ENCODE assay signal across 21 cellular contexts in the genomic region with DNA sequence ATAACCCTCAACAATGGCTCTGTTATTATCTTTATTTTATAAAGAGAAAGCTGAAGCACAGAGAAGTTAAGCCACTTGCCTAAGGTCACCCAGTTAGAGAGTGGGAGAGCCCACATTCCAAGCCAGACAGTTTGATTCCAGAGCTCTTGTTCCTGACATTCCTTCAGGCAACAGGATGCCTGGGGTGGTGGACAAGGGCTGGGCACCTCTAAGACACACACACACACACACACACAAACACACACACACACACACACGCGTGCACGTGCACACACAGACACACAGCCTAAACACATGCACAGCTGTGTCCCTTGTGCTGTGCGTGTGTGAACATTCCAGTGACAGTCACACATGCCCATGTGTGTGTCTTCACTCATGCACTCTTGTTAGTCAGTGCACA. TPM values are rescaled to one million over a fixed set of nuclear protein-coding genes. Genes with fewer than 3 reads are reported as not detected.
A peak's percentile ranks its signal among the peaks of the same experiment; 100 is the strongest.
DNase-seq lines count a peak whose midpoint lies in the region; ATAC-seq and TF ChIP-seq lines count a peak whose summit lies in the region.
"Had no signal": no experiment of that assay in that cellular context is flagged by ENCODE, and none has a peak within 500 bp of the region (broad histone marks: within the 10 kb centered on the region; RNA-seq: fewer than 3 reads in every experiment).

No MANE protein-coding gene starts in this region.

- H3K9ac ChIP-seq in H9 (ENCODE audit: extremely low read depth, insufficient read length, low read length) = no peak overlapping the region

- H2AFZ ChIP-seq in H9 (ENCODE audit: low read length) = no peak overlapping the region

- ATAC-seq in WTC11 = peak; percentile 4; the same call in 1 of the 2 replicates
- ATAC-seq in GM19324 (IDR thresholded peaks at IDR 0.05; ENCODE audit: low FRiP score, unreplicated experiment) = no peak
- ATAC-seq: HCT116 had no signal

- peaks cover 3% of the 10 kb centered on the region; the same call in 1 of the 2 replicates for H3K4me1 ChIP-seq in H9 (ENCODE audit: insufficient read depth, low read length)

- H2BK12ac ChIP-seq in H9 (ENCODE audit: insufficient read length, low read depth, low read length) = no peak overlapping the region

- no peak overlapping the region for H4K91ac ChIP-seq in H9 (ENCODE audit: insufficient read length, low read depth, low read length)

- H3K4me2 ChIP-seq in H9 (ENCODE audit: insufficient read depth, insufficient read length, low read length) = peak overlapping the region; percentile 69

- H3K27me3 Mint-ChIP-seq in H9 (ENCODE audit: low read depth) = peaks cover 49% of the 10 kb centered on the region
- peaks cover 20% of the 10 kb centered on the region for H3K27me3 Mint-ChIP-seq in WTC11 (ENCODE audit: low read depth)

- CTCF ChIA-PET in WTC11 (lab: Charles Lee) = interaction anchor here (1.0 to 5.2 kb wide), 10 partner anchors 12 to 197 kb away, joined by 3 to 54 read pairs (median 8); no protein-coding TSS in a partner anchor

- H3K4me1 Mint-ChIP-seq in H9 (peaks cover 29 to 53% of the 10 kb centered on the region in 2 experiments), WTC11 (peaks cover 38% of the 10 kb centered on the region)

- H4K5ac ChIP-seq in H9 (ENCODE audit: insufficient read length, low read depth, low read length) = no peak overlapping the region

- H3K9me3 Mint-ChIP-seq in H9 = no peaks in the 10 kb centered on the region
- no peaks in the 10 kb centered on the region for H3K9me3 Mint-ChIP-seq in WTC11

- no peak overlapping the region for H2BK5ac ChIP-seq in H9 (ENCODE audit: insufficient read length, low read length)

- H3K4ac ChIP-seq in H9 (ENCODE audit: low read depth, low read length) = no peak overlapping the region

- no peak overlapping the region for H3K18ac ChIP-seq in H9 (ENCODE audit: insufficient read length, low read depth, low read length)

- no peak for DNase-seq in H9
- no peak for DNase-seq in WTC11 (ENCODE audit: low spot score)
- peak; percentile 72 for DNase-seq in islet precursor cell
- peak; percentile 14 for DNase-seq in posterior vena cava (ENCODE audit: low spot score)
- no peak for DNase-seq in NCI-H2081 (lab: John Stamatoyannopoulos, UW)
- no peak for DNase-seq in HK-2 (ENCODE audit: unreplicated experiment)
- DNase-seq in effector CD8-positive, alpha-beta T cell (lab: John Stamatoyannopoulos, UW) = no peak
- DNase-seq: CD4-positive, CD25-positive, alpha-beta regulatory T cell; COR-L47; DMS79 treated with DMSO at 0.1 percent for 48 hours; Kasumi-1; NCI-H1694; NCI-H2081 treated with DMSO at 0.1 percent for 48 hours; NCI-H524 treated with DMSO at 0.1 percent for 48 hours; NCI-H82; OCI-M1 had no signal

- no peak overlapping the region for H3K27ac ChIP-seq in H9 (ENCODE audit: insufficient read length, low read depth, low read length)

- H3K56ac ChIP-seq in H9 (ENCODE audit: insufficient read length, low read depth, low read length) = no peak overlapping the region

- no peaks in the 10 kb centered on the region for H3K79me2 ChIP-seq in H9 (ENCODE audit: insufficient read depth, low read length)

- no peak for TF ChIP-seq CTCF in H9 (conservative IDR thresholded peaks at IDR 0.05)
- no peak for TF ChIP-seq CTCF in WTC11 (IDR thresholded peaks at IDR 0.05)

- no CpG with 5 or more reads among the region's 4 CpGs for WGBS in H9 (ENCODE audit: extremely low coverage, insufficient read length, low lambda C conversion rate)

- intact Hi-C loops in posterior vena cava (cut with DNase I) = loop anchor here (5.0 to 10.0 kb wide), 4 partner anchors 144 to 194 kb away; no protein-coding TSS in a partner anchor

- no peak overlapping the region for H2BK20ac ChIP-seq in H9 (ENCODE audit: low read depth, low read length, poor library complexity, severe bottlenecking)

- no peak overlapping the region for H2BK15ac ChIP-seq in H9 (ENCODE audit: low read depth, low read length)

- no peak overlapping the region for H3K14ac ChIP-seq in H9 (ENCODE audit: insufficient read depth, low read length)

- H3T11ph ChIP-seq in H9 (ENCODE audit: low read length) = no peak overlapping the region

- no peaks in the 10 kb centered on the region; the same call in 1 of the 2 replicates for H3K27me3 ChIP-seq in H9 (ENCODE audit: insufficient read depth, low read length)

- H3K23me2 ChIP-seq in H9 (ENCODE audit: insufficient read length, low read depth, low read length, poor library complexity, severe bottlenecking) = peaks cover 4% of the 10 kb centered on the region

- H3K79me1 ChIP-seq in H9 (ENCODE audit: insufficient read depth, low read depth, low read length, poor library complexity, severe bottlenecking) = no peaks in the 10 kb centered on the region

- H4K20me1 ChIP-seq in H9 (ENCODE audit: control insufficient read depth, insufficient read depth, insufficient read length) = no peaks in the 10 kb centered on the region

- H3K23ac ChIP-seq in H9 (ENCODE audit: insufficient read length, low read depth, low read length) = no peak overlapping the region

- POLR2A ChIA-PET in WTC11 (lab: Charles Lee) = no interaction called here

- no peak overlapping the region for H2AK5ac ChIP-seq in H9 (ENCODE audit: insufficient read length, low read length)

- no peak overlapping the region for H4K8ac ChIP-seq in H9 (replicated peaks; ENCODE audit: insufficient read length, low read depth, low read length)

- no peak overlapping the region for H3K27ac Mint-ChIP-seq in H9
- H3K27ac Mint-ChIP-seq in WTC11 = no peak overlapping the region
- H3K27ac Mint-ChIP-seq: CD4-positive, CD25-positive, alpha-beta regulatory T cell had no signal

- H3K4me3 Mint-ChIP-seq in H9 (no peak overlapping the region), WTC11 (peak overlapping the region; percentile 60)
- H3K4me3 Mint-ChIP-seq: CD4-positive, CD25-positive, alpha-beta regulatory T cell had no signal

- H3K36me3 Mint-ChIP-seq in H9 (ENCODE audit: insufficient read depth in 1 of 3, low read depth in 3 of 3) (no peaks in the 10 kb centered on the region), WTC11 (no peaks in the 10 kb centered on the region)
- H3K36me3 Mint-ChIP-seq: CD4-positive, CD25-positive, alpha-beta regulatory T cell had no signal

- no peak overlapping the region for H2BK120ac ChIP-seq in H9 (ENCODE audit: low read depth, low read length, poor library complexity, severe bottlenecking)

- no peaks in the 10 kb centered on the region for H3K9me3 ChIP-seq in H9 (ENCODE audit: control insufficient read depth, low read depth, low read length)

TF ChIP-seq in WTC11, 78 proteins besides CTCF, POLR2A, EP300 and RAD21 (continues in another document):
- TF ChIP-seq TCF7 (CRISPR knock-in tag; IDR thresholded peaks at IDR 0.05; ENCODE audit: low read depth) (no peak), CREM (CRISPR knock-in tag; IDR thresholded peaks at IDR 0.05) (no peak), PRRX2 (CRISPR knock-in tag; IDR thresholded peaks at IDR 0.05) (no peak), ZBTB21 (CRISPR knock-in tag; IDR thresholded peaks at IDR 0.05; ENCODE audit: borderline replicate concordance) (no peak), KAT7 (CRISPR knock-in tag; IDR thresholded peaks at IDR 0.05; ENCODE audit: borderline replicate concordance) (no peak)
- TF ChIP-seq, protein P1, sequence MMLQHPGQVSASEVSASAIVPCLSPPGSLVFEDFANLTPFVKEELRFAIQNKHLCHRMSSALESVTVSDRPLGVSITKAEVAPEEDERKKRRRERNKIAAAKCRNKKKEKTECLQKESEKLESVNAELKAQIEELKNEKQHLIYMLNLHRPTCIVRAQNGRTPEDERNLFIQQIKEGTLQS (CRISPR knock-in tag; conservative IDR thresholded peaks at IDR 0.05) = no peak
- TF ChIP-seq, protein P2, sequence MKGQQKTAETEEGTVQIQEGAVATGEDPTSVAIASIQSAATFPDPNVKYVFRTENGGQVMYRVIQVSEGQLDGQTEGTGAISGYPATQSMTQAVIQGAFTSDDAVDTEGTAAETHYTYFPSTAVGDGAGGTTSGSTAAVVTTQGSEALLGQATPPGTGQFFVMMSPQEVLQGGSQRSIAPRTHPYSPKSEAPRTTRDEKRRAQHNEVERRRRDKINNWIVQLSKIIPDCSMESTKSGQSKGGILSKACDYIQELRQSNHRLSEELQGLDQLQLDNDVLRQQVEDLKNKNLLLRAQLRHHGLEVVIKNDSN (CRISPR knock-in tag; IDR thresholded peaks at IDR 0.05) = no peak
- TF ChIP-seq, protein P3, sequence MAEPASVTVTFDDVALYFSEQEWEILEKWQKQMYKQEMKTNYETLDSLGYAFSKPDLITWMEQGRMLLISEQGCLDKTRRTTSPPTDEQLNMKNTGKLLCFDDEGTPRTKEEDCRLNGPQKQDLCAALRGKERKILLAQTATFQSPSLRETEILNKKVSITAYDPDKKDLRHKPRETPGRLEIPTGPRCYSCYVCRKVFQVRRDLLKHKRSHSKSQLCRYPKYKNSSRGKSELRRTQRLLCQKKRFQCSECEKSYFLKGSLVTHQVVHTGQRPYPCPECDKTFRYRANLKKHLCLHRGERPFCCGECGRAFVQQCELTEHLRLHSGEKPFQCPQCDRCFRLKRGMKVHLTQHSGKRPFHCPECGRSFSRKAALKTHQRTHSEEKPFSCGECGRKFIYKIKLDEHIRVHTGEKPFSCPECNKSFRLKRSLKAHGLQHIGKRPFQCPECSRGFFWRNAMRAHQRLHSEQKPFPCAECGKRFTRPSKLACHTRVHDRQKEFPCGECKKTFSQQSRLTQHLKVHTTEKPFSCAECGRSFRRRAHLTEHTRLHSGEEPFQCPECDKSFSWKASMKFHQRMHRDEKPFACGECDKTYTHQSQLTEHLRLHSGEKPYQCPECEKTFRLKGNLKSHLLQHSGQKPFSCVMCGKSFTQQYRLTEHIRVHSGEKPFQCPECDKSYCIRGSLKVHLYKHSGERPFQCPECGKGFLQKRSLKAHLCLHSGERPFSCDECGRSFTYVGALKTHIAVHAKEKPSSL (CRISPR knock-in tag; conservative IDR thresholded peaks at IDR 0.05) = no peak

RNA-seq across cellular contexts. Expression of a gene that starts 26.4 kb away (rescaled TPM):
- total RNA-seq in H9 (2021) (1.1 and 1.5 TPM in 2 replicates), WTC11 (2021) (2.6 to 3.3 TPM (median 2.9 TPM) in 3 replicates), posterior vena cava (not detected)
- total RNA-seq: A673; CD4-positive, CD25-positive, alpha-beta regulatory T cell; G401; MCF 10A had no signal

Comparison
In these comparisons a context has a peak if more than half of its experiments do, and no peak if none do; other contexts are left out.
1. DNase-seq: peak in islet precursor cell (single experiment) and posterior vena cava (single experiment); none in H9 (single experiment), WTC11 (single experiment), NCI-H2081 (0 of 2), HK-2 (single experiment) and effector CD8-positive, alpha-beta T cell (single experiment).